In the genomic region with DNA sequence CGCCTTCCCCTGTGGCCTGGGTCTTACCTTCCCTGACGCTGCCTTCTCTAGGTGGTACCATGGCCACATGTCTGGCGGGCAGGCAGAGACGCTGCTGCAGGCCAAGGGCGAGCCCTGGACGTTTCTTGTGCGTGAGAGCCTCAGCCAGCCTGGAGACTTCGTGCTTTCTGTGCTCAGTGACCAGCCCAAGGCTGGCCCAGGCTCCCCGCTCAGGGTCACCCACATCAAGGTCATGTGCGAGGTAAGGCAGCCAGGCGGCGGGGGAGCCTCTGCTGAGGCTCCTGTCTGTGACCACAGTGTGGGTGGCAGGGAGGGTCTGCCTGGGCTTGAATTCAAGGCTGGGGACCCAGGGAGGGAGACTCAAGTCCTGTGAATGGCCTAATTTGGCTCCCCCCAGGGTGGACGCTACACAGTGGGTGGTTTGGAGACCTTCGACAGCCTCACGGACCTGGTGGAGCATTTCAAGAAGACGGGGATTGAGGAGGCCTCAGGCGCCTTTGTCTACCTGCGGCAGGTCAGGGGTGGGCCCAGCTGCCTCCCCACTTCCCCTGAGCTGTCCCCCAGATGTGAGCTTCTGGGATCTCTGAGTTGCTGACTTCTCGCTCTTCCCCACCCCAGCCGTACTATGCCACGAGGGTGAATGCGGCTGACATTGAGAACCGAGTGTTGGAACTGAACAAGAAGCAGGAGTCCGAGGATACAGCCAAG, we compare ENCODE assay signal across 13 cellular contexts. TPM values are rescaled to one million over a fixed set of nuclear protein-coding genes. Genes with fewer than 3 reads are reported as not detected.
DNase-seq lines count a peak whose midpoint lies in the region; ATAC-seq, FAIRE-seq and TF ChIP-seq lines count a peak whose summit lies in the region.
"Had no signal": no experiment of that assay in that cellular context is flagged by ENCODE, and none has a peak within 500 bp of the region (broad histone marks: within the 10 kb centered on the region; RNA-seq: fewer than 3 reads in every experiment).

No MANE protein-coding gene starts in this region.

- H3K9ac ChIP-seq in BLaER1, result peak overlapping the region; percentile 93

- peak overlapping the region; percentile 91 for H3K4me3 ChIP-seq in BLaER1

- peak overlapping the region; percentile 98 for H3K4me3 Mint-ChIP-seq in activated T-helper 1 cell treated with anti-CD3 and anti-CD28 coated beads, Interleukin-12 subunit alpha, Interleukin-12 subunit beta, Interleukin-2, Interleukin-4 antibody, amounts not matched to agents 30 ng/mL and 10 ng/mL and 1 ng/mL, durations not matched to agents 14 hours and 24 hours and 36 hours
- peak overlapping the region; percentile 92 for H3K4me3 Mint-ChIP-seq in natural killer cell treated with Interleukin-12 subunit alpha and Interleukin-12 subunit beta and Interleukin-15 and Interleukin-18, amount 100 ng/mL, for 72 hours

- H3K9me3 ChIP-seq in BLaER1, result no peaks in the 10 kb centered on the region

- H4K20me1 ChIP-seq in BLaER1, result no peaks in the 10 kb centered on the region

- 0 out of 2 replicates have a peak, but pooled peaks have one; percentile 4 for TF ChIP-seq POLR2A in GM12891 (IDR thresholded peaks at IDR 0.05; ENCODE audit: low read depth, low read length)

- peak overlapping the region; percentile 91 for H3K4me2 ChIP-seq in BLaER1

- H3K27ac ChIP-seq in BLaER1, result peak overlapping the region; percentile 91
- H3K27ac ChIP-seq: C4-2B had no signal

- DNase-seq in GM12891 (ENCODE audit: insufficient read length, low spot score) (no peak), NCI-H1092 (lab: John Stamatoyannopoulos, UW) (no peak), GDM1 (lab: John Stamatoyannopoulos, UW) (no peak), COLO668 (lab: John Stamatoyannopoulos, UW; ENCODE audit: unreplicated experiment) (no peak), DMS79 (lab: John Stamatoyannopoulos, UW) (no peak)
- no peak for DNase-seq in activated T-helper 1 cell treated with anti-CD3 and anti-CD28 coated beads, Interleukin-12 subunit alpha, Interleukin-12 subunit beta, Interleukin-2, Interleukin-4 antibody, amounts not matched to agents 30 ng/mL and 10 ng/mL and 1 ng/mL, durations not matched to agents 14 hours and 24 hours and 36 hours (ENCODE audit: low spot score)
- DNase-seq in natural killer cell treated with Interleukin-12 subunit alpha and Interleukin-12 subunit beta and Interleukin-15 and Interleukin-18, amount 100 ng/mL, for 72 hours (ENCODE audit: low spot score), result no peak
- DNase-seq: islet precursor cell, NCI-H1048, NCI-H524 had no signal

- peaks cover 63% of the 10 kb centered on the region for H3K36me3 Mint-ChIP-seq in activated T-helper 1 cell treated with anti-CD3 and anti-CD28 coated beads, Interleukin-12 subunit alpha, Interleukin-12 subunit beta, Interleukin-2, Interleukin-4 antibody, amounts not matched to agents 30 ng/mL and 10 ng/mL and 1 ng/mL, durations not matched to agents 14 hours and 24 hours and 36 hours (ENCODE audit: low read depth)
- H3K36me3 Mint-ChIP-seq in natural killer cell treated with Interleukin-12 subunit alpha and Interleukin-12 subunit beta and Interleukin-15 and Interleukin-18, amount 100 ng/mL, for 72 hours, result peaks cover 4% of the 10 kb centered on the region

- H3K9me3 Mint-ChIP-seq in activated T-helper 1 cell treated with anti-CD3 and anti-CD28 coated beads, Interleukin-12 subunit alpha, Interleukin-12 subunit beta, Interleukin-2, Interleukin-4 antibody, amounts not matched to agents 30 ng/mL and 10 ng/mL and 1 ng/mL, durations not matched to agents 14 hours and 24 hours and 36 hours, result no peaks in the 10 kb centered on the region
- no peaks in the 10 kb centered on the region for H3K9me3 Mint-ChIP-seq in natural killer cell treated with Interleukin-12 subunit alpha and Interleukin-12 subunit beta and Interleukin-15 and Interleukin-18, amount 100 ng/mL, for 72 hours

- H3K27me3 ChIP-seq in BLaER1, result no peaks in the 10 kb centered on the region

- peak; percentile 31 for FAIRE-seq in GM12891 (lab: Jason Lieb, UNC)
- FAIRE-seq: bronchial epithelial cell had no signal

- peak overlapping the region; percentile 86 for H3K27ac Mint-ChIP-seq in activated T-helper 1 cell treated with anti-CD3 and anti-CD28 coated beads, Interleukin-12 subunit alpha, Interleukin-12 subunit beta, Interleukin-2, Interleukin-4 antibody, amounts not matched to agents 30 ng/mL and 10 ng/mL and 1 ng/mL, durations not matched to agents 14 hours and 24 hours and 36 hours
- peak overlapping the region; percentile 95 to 97 for H3K27ac Mint-ChIP-seq in natural killer cell treated with Interleukin-12 subunit alpha and Interleukin-12 subunit beta and Interleukin-15 and Interleukin-18, amount 100 ng/mL, for 72 hours

- H3K36me3 ChIP-seq in BLaER1, result peaks cover 42% of the 10 kb centered on the region

- H3K4me1 Mint-ChIP-seq in activated T-helper 1 cell treated with anti-CD3 and anti-CD28 coated beads, Interleukin-12 subunit alpha, Interleukin-12 subunit beta, Interleukin-2, Interleukin-4 antibody, amounts not matched to agents 30 ng/mL and 10 ng/mL and 1 ng/mL, durations not matched to agents 14 hours and 24 hours and 36 hours (ENCODE audit: low read depth), result peaks cover 78% of the 10 kb centered on the region
- peaks cover 78 to 84% of the 10 kb centered on the region in 2 donors for H3K4me1 Mint-ChIP-seq in natural killer cell treated with Interleukin-12 subunit alpha and Interleukin-12 subunit beta and Interleukin-15 and Interleukin-18, amount 100 ng/mL, for 72 hours (ENCODE audit: low read depth in 2 of 2)

- intact Hi-C loops in activated T-helper 1 cell treated with anti-CD3 and anti-CD28 coated beads, Interleukin-12 subunit alpha, Interleukin-12 subunit beta, Interleukin-2, Interleukin-4 antibody, amounts not matched to agents 30 ng/mL and 10 ng/mL and 1 ng/mL, durations not matched to agents 14 hours and 24 hours and 36 hours (cut with micrococcal nuclease), result loop anchor here (5.0 kb wide), 4 partner anchors 168 to 982 kb away; a partner anchor contains a TSS

- no peak for ATAC-seq in natural killer cell treated with Interleukin-12 subunit alpha and Interleukin-12 subunit beta and Interleukin-15 and Interleukin-18, amount 100 ng/mL, for 72 hours

- peaks cover 83% of the 10 kb centered on the region for H3K4me1 ChIP-seq in BLaER1

- no peaks in the 10 kb centered on the region for H3K27me3 Mint-ChIP-seq in activated T-helper 1 cell treated with anti-CD3 and anti-CD28 coated beads, Interleukin-12 subunit alpha, Interleukin-12 subunit beta, Interleukin-2, Interleukin-4 antibody, amounts not matched to agents 30 ng/mL and 10 ng/mL and 1 ng/mL, durations not matched to agents 14 hours and 24 hours and 36 hours (ENCODE audit: insufficient read depth)
- no peaks in the 10 kb centered on the region for H3K27me3 Mint-ChIP-seq in natural killer cell treated with Interleukin-12 subunit alpha and Interleukin-12 subunit beta and Interleukin-15 and Interleukin-18, amount 100 ng/mL, for 72 hours

TF ChIP-seq in GM12891, 5 proteins besides CTCF, POLR2A, EP300 and RAD21:
- no peak for TF ChIP-seq TAF1 (IDR thresholded peaks at IDR 0.05; ENCODE audit: low read depth, low read length)
- TF ChIP-seq POU2F2 (IDR thresholded peaks at IDR 0.05; ENCODE audit: low read depth, low read length), result no peak
- no peak for TF ChIP-seq POLR2AphosphoS5 (IDR thresholded peaks at IDR 0.05; ENCODE audit: low read depth, low read length)
- no peak for TF ChIP-seq PAX5 (IDR thresholded peaks at IDR 0.05; ENCODE audit: insufficient read depth, low read length, severe bottlenecking)
- TF ChIP-seq SPI1 (IDR thresholded peaks at IDR 0.05; ENCODE audit: low read depth, low read length), result no peak

RNA-seq across cellular contexts. Expression of a gene that starts 3.8 kb away (rescaled TPM):
- 446 TPM for polyA plus RNA-seq in GM12891 (2012; ENCODE audit: low read depth, missing spikeins)
- 332 and 341 TPM in 2 replicates for total RNA-seq in activated T-helper 1 cell treated with anti-CD3 and anti-CD28 coated beads, Interleukin-12 subunit alpha, Interleukin-12 subunit beta, Interleukin-2, Interleukin-4 antibody, amounts not matched to agents 30 ng/mL and 10 ng/mL and 1 ng/mL, durations not matched to agents 14 hours and 24 hours and 36 hours
- 100 to 1,000 TPM in 1 of 2 donors, 10 to 100 TPM in 1; 71.6 to 131 TPM for total RNA-seq in natural killer cell treated with Interleukin-12 subunit alpha and Interleukin-12 subunit beta and Interleukin-15 and Interleukin-18, amount 100 ng/mL, for 72 hours

RNA-seq across cellular contexts. Expression of a gene that starts 11.1 kb away (rescaled TPM):
- 367 TPM for polyA plus RNA-seq in GM12891 (2012; ENCODE audit: low read depth, missing spikeins)
- total RNA-seq in activated T-helper 1 cell treated with anti-CD3 and anti-CD28 coated beads, Interleukin-12 subunit alpha, Interleukin-12 subunit beta, Interleukin-2, Interleukin-4 antibody, amounts not matched to agents 30 ng/mL and 10 ng/mL and 1 ng/mL, durations not matched to agents 14 hours and 24 hours and 36 hours, result 190 and 197 TPM in 2 replicates
- 100 to 1,000 TPM in 1 of 2 donors, 10 to 100 TPM in 1; 89.7 to 106 TPM for total RNA-seq in natural killer cell treated with Interleukin-12 subunit alpha and Interleukin-12 subunit beta and Interleukin-15 and Interleukin-18, amount 100 ng/mL, for 72 hours

RNA-seq across cellular contexts. Expression of a gene that starts 11.3 kb away (rescaled TPM):
- polyA plus RNA-seq in GM12891 (2012; ENCODE audit: low read depth, missing spikeins), result not detected
- total RNA-seq in activated T-helper 1 cell treated with anti-CD3 and anti-CD28 coated beads, Interleukin-12 subunit alpha, Interleukin-12 subunit beta, Interleukin-2, Interleukin-4 antibody, amounts not matched to agents 30 ng/mL and 10 ng/mL and 1 ng/mL, durations not matched to agents 14 hours and 24 hours and 36 hours, result not detected in 2 replicates
- total RNA-seq in natural killer cell treated with Interleukin-12 subunit alpha and Interleukin-12 subunit beta and Interleukin-15 and Interleukin-18, amount 100 ng/mL, for 72 hours, result not detected
- total RNA-seq: bronchial epithelial cell had no signal

RNA-seq across cellular contexts. Expression of a gene that starts 15.6 kb away (rescaled TPM):
- polyA plus RNA-seq in GM12891 (2012; ENCODE audit: low read depth, missing spikeins), result 357 TPM
- total RNA-seq in activated T-helper 1 cell treated with anti-CD3 and anti-CD28 coated beads, Interleukin-12 subunit alpha, Interleukin-12 subunit beta, Interleukin-2, Interleukin-4 antibody, amounts not matched to agents 30 ng/mL and 10 ng/mL and 1 ng/mL, durations not matched to agents 14 hours and 24 hours and 36 hours, result 456 and 469 TPM in 2 replicates
- total RNA-seq in natural killer cell treated with Interleukin-12 subunit alpha and Interleukin-12 subunit beta and Interleukin-15 and Interleukin-18, amount 100 ng/mL, for 72 hours, result 100 to 1,000 TPM; 227 to 350 TPM

RNA-seq across cellular contexts. Expression of a gene that starts 15.8 kb away (rescaled TPM):
- 70.2 TPM for polyA plus RNA-seq in GM12891 (2012; ENCODE audit: low read depth, missing spikeins)
- total RNA-seq in activated T-helper 1 cell treated with anti-CD3 and anti-CD28 coated beads, Interleukin-12 subunit alpha, Interleukin-12 subunit beta, Interleukin-2, Interleukin-4 antibody, amounts not matched to agents 30 ng/mL and 10 ng/mL and 1 ng/mL, durations not matched to agents 14 hours and 24 hours and 36 hours, result 132 and 134 TPM in 2 replicates
- 100 to 1,000 TPM in 1 of 2 donors, 10 to 100 TPM in 1; 74.9 to 141 TPM for total RNA-seq in natural killer cell treated with Interleukin-12 subunit alpha and Interleukin-12 subunit beta and Interleukin-15 and Interleukin-18, amount 100 ng/mL, for 72 hours
